14 cellular contexts compared by ENCODE assay signal in genomic region chr2:120774557-120775160, GRCh38. TPM values are rescaled to one million over a fixed set of nuclear protein-coding genes. Genes with fewer than 3 reads are reported as not detected.
A peak's percentile ranks its signal among the peaks of the same experiment; 100 is the strongest.
DNase-seq lines count a peak whose midpoint lies in the region; ATAC-seq, FAIRE-seq and TF ChIP-seq lines count a peak whose summit lies in the region.
"Had no signal": no experiment of that assay in that cellular context is flagged by ENCODE, and none has a peak within 500 bp of the region (broad histone marks: within the 10 kb centered on the region; RNA-seq: fewer than 3 reads in every experiment).

No MANE protein-coding gene starts in this region.

- H3K4me1 Mint-ChIP-seq in nephron: peaks cover 50% of the 10 kb centered on the region
- no peaks in the 10 kb centered on the region for H3K4me1 Mint-ChIP-seq in activated CD4-positive, alpha-beta memory T cell treated with anti-CD3 and anti-CD28 coated beads for 36 hours (ENCODE audit: low read depth)
- H3K4me1 Mint-ChIP-seq: CD14-positive monocyte, IgD-negative memory B cell had no signal

- H3K14ac ChIP-seq in IMR-90 (replicated peaks; ENCODE audit: low read depth, low read length): peak overlapping the region; percentile 37; the same call in 1 of the 2 replicates

- H2AK9ac ChIP-seq in IMR-90 (replicated peaks; ENCODE audit: low read depth, low read length, poor library complexity): peak overlapping the region; percentile 33

- in situ Hi-C loops in IMR-90 (cut with MboI; ENCODE audit: low sequenced_read_pairs): no loop called here

- no peak overlapping the region for H2AFZ ChIP-seq in IMR-90 (replicated peaks; ENCODE audit: low read length, poor library complexity)

- TF ChIP-seq CTCF in A549 (IDR thresholded peaks at IDR 0.05) (no peak), IMR-90 (conservative IDR thresholded peaks at IDR 0.05; ENCODE audit: low read depth, low read length) (no peak), foreskin keratinocyte (conservative IDR thresholded peaks at IDR 0.05) (peak; percentile 31), nephron (IDR thresholded peaks at IDR 0.05; ENCODE audit: unreplicated experiment in 3 of 3) (no peak)

- H2BK5ac ChIP-seq in IMR-90 (ENCODE audit: low read depth, low read length, poor library complexity, severe bottlenecking): no peak overlapping the region

- no peaks in the 10 kb centered on the region for H3K36me3 ChIP-seq in IMR-90 (ENCODE audit: control insufficient read depth, insufficient read depth, low read length)

- peak overlapping the region in 2 of 3 experiments; percentile 49 to 90 for H3K27ac Mint-ChIP-seq in nephron
- no peak overlapping the region for H3K27ac Mint-ChIP-seq in activated CD4-positive, alpha-beta memory T cell treated with anti-CD3 and anti-CD28 coated beads for 36 hours
- H3K27ac Mint-ChIP-seq: IgD-negative memory B cell had no signal

- H2BK15ac ChIP-seq in IMR-90 (ENCODE audit: low read depth, low read length): no peak overlapping the region

- TF ChIP-seq POLR2A in A549 (IDR thresholded peaks at IDR 0.05; ENCODE audit: low read length) (no peak), IMR-90 (IDR thresholded peaks at IDR 0.05; ENCODE audit: low read depth, low read length) (no peak)

- no peak overlapping the region for H2BK120ac ChIP-seq in IMR-90 (ENCODE audit: low read depth, low read length)

- dilution Hi-C loops in IMR-90 (cut with HindIII; ENCODE audit: low sequenced_read_pairs, unreplicated experiment): no loop called here

- peaks cover 33 to 96% of the 10 kb centered on the region in 2 experiments for H3K79me1 ChIP-seq in IMR-90 (ENCODE audit: low read depth in 1 of 2, low read length in 2 of 2)

- H3K9ac ChIP-seq in IMR-90 (ENCODE audit: low read depth, low read length): no peak overlapping the region

- TF ChIP-seq EP300 in A549 (IDR thresholded peaks at IDR 0.05): no peak

- intact Hi-C loops in IMR-90 (cut with micrococcal nuclease): loop anchor here (10.0 kb wide), 1 partner anchor 80 kb away; no protein-coding TSS in a partner anchor
- intact Hi-C loops in activated CD4-positive, alpha-beta memory T cell treated with anti-CD3 and anti-CD28 coated beads for 36 hours (cut with micrococcal nuclease): no loop called here

- H3K4me3 ChIP-seq in A549: no peak overlapping the region
- H3K4me3 ChIP-seq in IMR-90 (ENCODE audit: insufficient read depth, low read depth, low read length): no peak overlapping the region

- BruUV-seq in IMR-90 (replicated peaks; lab: Mats Ljungman, UMichigan): no TSS peak

- 87% methylated on average over 5 of the region's 5 CpGs for WGBS in A549 (ENCODE audit: missing lambda C conversion rate)
- WGBS in IMR-90 (ENCODE audit: extremely low coverage in 2 of 2, insufficient read length in 1 of 2), 2 experiments: 100% methylated on average over 2 of the region's 5 CpGs; no CpG with 5 or more reads in 1 of the 2 experiments

- no peak overlapping the region for H4K91ac ChIP-seq in IMR-90 (ENCODE audit: insufficient read depth, low read depth, low read length)

- H2AK5ac ChIP-seq in IMR-90 (ENCODE audit: low read depth, low read length): peak overlapping the region; percentile 91

- H3K23ac ChIP-seq in IMR-90 (ENCODE audit: low read depth, low read length): peak overlapping the region; percentile 7; the same call in 1 of the 2 replicates

- H3K9me3 Mint-ChIP-seq in nephron: no peaks in the 10 kb centered on the region
- H3K9me3 Mint-ChIP-seq in activated CD4-positive, alpha-beta memory T cell treated with anti-CD3 and anti-CD28 coated beads for 36 hours: no peaks in the 10 kb centered on the region
- H3K9me3 Mint-ChIP-seq: CD14-positive monocyte, IgD-negative memory B cell had no signal

- peaks cover 73% of the 10 kb centered on the region for H3K9me1 ChIP-seq in IMR-90 (ENCODE audit: insufficient read depth, low read length)

- CTCF ChIA-PET in A549 (lab: Yijun Ruan, JAX): interaction anchor here (0.9 kb wide), 1 partner anchor 15 kb away, joined by 3 read pairs; no protein-coding TSS in a partner anchor
- CTCF ChIA-PET in IMR-90 (lab: Yijun Ruan, JAX): no interaction called here
- CTCF ChIA-PET in activated CD4-positive, alpha-beta memory T cell treated with anti-CD3 and anti-CD28 coated beads for 36 hours (lab: Charles Lee): no interaction called here

- H3K36me3 Mint-ChIP-seq in nephron (ENCODE audit: low read depth): no peaks in the 10 kb centered on the region
- H3K36me3 Mint-ChIP-seq in activated CD4-positive, alpha-beta memory T cell treated with anti-CD3 and anti-CD28 coated beads for 36 hours: no peaks in the 10 kb centered on the region
- H3K36me3 Mint-ChIP-seq: CD14-positive monocyte, IgD-negative memory B cell had no signal

- no peaks in the 10 kb centered on the region for H3K27me3 Mint-ChIP-seq in nephron (ENCODE audit: low read depth)
- H3K27me3 Mint-ChIP-seq in activated CD4-positive, alpha-beta memory T cell treated with anti-CD3 and anti-CD28 coated beads for 36 hours: no peaks in the 10 kb centered on the region

- H3K4me1 ChIP-seq in A549 (peaks cover 48% of the 10 kb centered on the region), IMR-90 (ENCODE audit: control insufficient read depth, insufficient read depth, low read length) (peaks cover 63% of the 10 kb centered on the region), foreskin keratinocyte (no peaks in the 10 kb centered on the region)

- POLR2A ChIA-PET in A549 (lab: Yijun Ruan, JAX) (no interaction called here), IMR-90 (lab: Charles Lee; ENCODE audit: unreplicated experiment) (interaction anchor here (0.6 kb wide), 1 partner anchor 16 kb away, joined by 20 read pairs; no protein-coding TSS in a partner anchor)
- POLR2A ChIA-PET in activated CD4-positive, alpha-beta memory T cell treated with anti-CD3 and anti-CD28 coated beads for 36 hours (lab: Charles Lee): no interaction called here

- no peak overlapping the region for H3K18ac ChIP-seq in IMR-90 (ENCODE audit: low read depth, low read length)

- no peak overlapping the region for H3K4ac ChIP-seq in IMR-90 (ENCODE audit: low read depth, low read length)

- H3K56ac ChIP-seq in IMR-90 (ENCODE audit: extremely low read depth, insufficient read depth, low read length): no peak overlapping the region

- H3K27ac ChIP-seq in A549: no peak overlapping the region
- no peak overlapping the region for H3K27ac ChIP-seq in IMR-90 (ENCODE audit: insufficient read depth, low read length)
- no peak overlapping the region for H3K27ac ChIP-seq in foreskin keratinocyte

- no peaks in the 10 kb centered on the region for H3K27me3 ChIP-seq in IMR-90 (ENCODE audit: control insufficient read depth, insufficient read depth, low read length)
- peaks cover 6% of the 10 kb centered on the region for H3K27me3 ChIP-seq in foreskin keratinocyte

- H3K9me3 ChIP-seq in A549: no peaks in the 10 kb centered on the region
- H3K9me3 ChIP-seq in IMR-90 (ENCODE audit: control insufficient read depth, insufficient read depth, low read length): no peaks in the 10 kb centered on the region

- no peak overlapping the region for H4K5ac ChIP-seq in IMR-90 (ENCODE audit: low read depth, low read length)

- no peak for DNase-seq in A549 (ENCODE audit: low read depth in 1 of 2, low spot score in 1 of 2)
- DNase-seq in IMR-90: no peak
- peak in 1 of 2 donors; percentile 16 for DNase-seq in foreskin keratinocyte
- no peak for DNase-seq in T-helper 1 cell
- DNase-seq in activated CD4-positive, alpha-beta memory T cell treated with anti-CD3 and anti-CD28 coated beads for 36 hours: no peak
- DNase-seq: EL, H7, NCI-H1417 treated with DMSO at 0.1 percent for 48 hours, NCI-H1930 had no signal

- no peak for FAIRE-seq in A549 (lab: Jason Lieb, UNC)

- H3K4me2 ChIP-seq in A549 (no peak overlapping the region), IMR-90 (ENCODE audit: low read depth, low read length) (no peak overlapping the region)

- no peak for TF ChIP-seq RAD21 in A549 (conservative IDR thresholded peaks at IDR 0.05 in 1 of 2, IDR thresholded peaks at IDR 0.05 in 1 of 2)
- TF ChIP-seq RAD21 in IMR-90 (IDR thresholded peaks at IDR 0.05; ENCODE audit: low read length): 0 out of 2 replicates have a peak, but pooled peaks have one; percentile 13

- H4K8ac ChIP-seq in IMR-90 (ENCODE audit: low read depth in 2 of 2, low read length in 2 of 2): peak overlapping the region in 1 of 2 experiments; percentile 17; a peak in 1 of 4 replicates

- no peak overlapping the region for H3K4me3 Mint-ChIP-seq in nephron
- H3K4me3 Mint-ChIP-seq in activated CD4-positive, alpha-beta memory T cell treated with anti-CD3 and anti-CD28 coated beads for 36 hours: no peak overlapping the region
- H3K4me3 Mint-ChIP-seq: CD14-positive monocyte, IgD-negative memory B cell had no signal

- ATAC-seq in A549: no peak
- ATAC-seq in IMR-90 (ENCODE audit: low read depth): no peak
- no peak for ATAC-seq in foreskin keratinocyte
- no peak for ATAC-seq in GM21390 (IDR thresholded peaks at IDR 0.05; ENCODE audit: unreplicated experiment)
- ATAC-seq in HG02885 (IDR thresholded peaks at IDR 0.05; ENCODE audit: poor library complexity, unreplicated experiment): no peak

- H4K20me1 ChIP-seq in IMR-90 (ENCODE audit: insufficient read depth, low read length): peaks cover 96% of the 10 kb centered on the region

- H2BK20ac ChIP-seq in IMR-90 (ENCODE audit: low read depth, low read length): no peak overlapping the region

TF ChIP-seq in IMR-90, 13 proteins besides CTCF, POLR2A, EP300 and RAD21 (continues in another document):
- TF ChIP-seq MAFK (IDR thresholded peaks at IDR 0.05; ENCODE audit: low read depth, low read length) (no peak), SMC3 (IDR thresholded peaks at IDR 0.05; ENCODE audit: low read depth, low read length) (no peak)

RNA-seq across cellular contexts. Expression of gene GLI2, which starts 39.0 kb away (rescaled TPM):
- polyA plus RNA-seq in A549 (2011; rRNA removed): 5.6 and 7.5 TPM in 2 replicates
- 15.5 and 20.2 TPM in 2 replicates for polyA plus RNA-seq in A549 (2012; cell fraction: cytosol; rRNA removed)
- 41.4 and 61.7 TPM in 2 replicates for polyA plus RNA-seq in A549 (2012; cell fraction: nucleus; rRNA removed)
- 10.3 to 12.5 TPM (median 10.4 TPM) in 3 replicates for polyA plus RNA-seq in A549 (2017; fragmentation: RNase III; extraction: RNeasy Plus Mini Kit Qiagen cat#74134 plus additional on column Dnase treatment)
- polyA minus RNA-seq in A549 (2011; rRNA and poly(A)+ RNA removed): 5.7 and 9.4 TPM in 2 replicates
- total RNA-seq in IMR-90 (2012; rRNA removed): 3.8 and 4.7 TPM in 2 replicates
- polyA plus RNA-seq in IMR-90 (2012; rRNA removed): 26.0 and 31.5 TPM in 2 replicates
- polyA plus RNA-seq in IMR-90 (2012; cell fraction: cytosol; rRNA removed): 7.6 and 16.7 TPM in 2 replicates
- 57.0 and 124 TPM in 2 replicates for polyA plus RNA-seq in IMR-90 (2012; cell fraction: nucleus; rRNA removed; ENCODE audit: low replicate concordance)
- 0.44 TPM in 1 of 2 replicates, not detected in the other for total RNA-seq in foreskin keratinocyte
- 0.18 TPM in 1 of 2 replicates, not detected in the other for polyA plus RNA-seq in foreskin keratinocyte
- not detected for total RNA-seq in activated CD4-positive, alpha-beta memory T cell treated with anti-CD3 and anti-CD28 coated beads for 36 hours
- polyA plus RNA-seq: CD14-positive monocyte, IgD-negative memory B cell had no signal
